ENCODE assay signal across 17 cellular contexts in genomic region chr10:38047666-38048065, GRCh38. TPM values are rescaled to one million over a fixed set of nuclear protein-coding genes. Genes with fewer than 3 reads are reported as not detected.
DNase-seq lines count a peak whose midpoint lies in the region; ATAC-seq and TF ChIP-seq lines count a peak whose summit lies in the region.
"Had no signal": no experiment of that assay in that cellular context is flagged by ENCODE, and none has a peak within 500 bp of the region (broad histone marks: within the 10 kb centered on the region; RNA-seq: fewer than 3 reads in every experiment).

No MANE protein-coding gene starts in this region.

- no peak for ATAC-seq in activated CD8-positive, alpha-beta memory T cell treated with anti-CD3 and anti-CD28 coated beads, Interleukin-2, amount 10 ng/mL, durations not matched to agents 7 days and 5 days
- ATAC-seq in HG03565 (IDR thresholded peaks at IDR 0.05; ENCODE audit: unreplicated experiment) = peak; percentile 92
- no peak for ATAC-seq in HG02973 (IDR thresholded peaks at IDR 0.05; ENCODE audit: unreplicated experiment)
- ATAC-seq in GM21360 (IDR thresholded peaks at IDR 0.05; ENCODE audit: unreplicated experiment) = no peak
- ATAC-seq: Right ventricle myocardium inferior; stimulated activated naive B cell treated with anti-CD40 and anti-IgM and Interleukin-4, amounts not matched to agents 10 μg/mL and 1 μg/mL and 100 μg/mL, for 72 hours; WTC11 had no signal

- CTCF ChIA-PET in activated CD8-positive, alpha-beta memory T cell treated with anti-CD3 and anti-CD28 coated beads, Interleukin-2, amount 10 ng/mL, durations not matched to agents 7 days and 5 days (lab: Charles Lee) = no interaction called here

- H3K36me3 Mint-ChIP-seq in activated CD8-positive, alpha-beta memory T cell treated with anti-CD3 and anti-CD28 coated beads, Interleukin-2, amount 10 ng/mL, durations not matched to agents 7 days and 5 days = peaks cover 73% of the 10 kb centered on the region
- peaks cover 32% of the 10 kb centered on the region for H3K36me3 Mint-ChIP-seq in HFFc6 (ENCODE audit: low read depth)

- H3K27ac Mint-ChIP-seq in activated CD8-positive, alpha-beta memory T cell treated with anti-CD3 and anti-CD28 coated beads, Interleukin-2, amount 10 ng/mL, durations not matched to agents 7 days and 5 days = peak overlapping the region; percentile 37
- H3K27ac Mint-ChIP-seq in HFFc6 = no peak overlapping the region
- H3K27ac Mint-ChIP-seq: stimulated activated naive B cell treated with anti-CD40 and anti-IgM and Interleukin-4, amounts not matched to agents 10 μg/mL and 1 μg/mL and 100 μg/mL, for 72 hours; WTC11 had no signal

- H3K27me3 Mint-ChIP-seq in activated CD8-positive, alpha-beta memory T cell treated with anti-CD3 and anti-CD28 coated beads, Interleukin-2, amount 10 ng/mL, durations not matched to agents 7 days and 5 days = no peaks in the 10 kb centered on the region
- no peaks in the 10 kb centered on the region for H3K27me3 Mint-ChIP-seq in HFFc6 (ENCODE audit: insufficient read depth)
- H3K27me3 Mint-ChIP-seq: stimulated activated naive B cell treated with anti-CD40 and anti-IgM and Interleukin-4, amounts not matched to agents 10 μg/mL and 1 μg/mL and 100 μg/mL, for 72 hours had no signal

- H3K4me1 Mint-ChIP-seq in activated CD8-positive, alpha-beta memory T cell treated with anti-CD3 and anti-CD28 coated beads, Interleukin-2, amount 10 ng/mL, durations not matched to agents 7 days and 5 days = peaks cover 14% of the 10 kb centered on the region
- peaks cover 6% of the 10 kb centered on the region; the same call in 1 of the 2 replicates for H3K4me1 Mint-ChIP-seq in HFFc6 (ENCODE audit: low read depth)
- H3K4me1 Mint-ChIP-seq: CD14-positive monocyte, WTC11 had no signal

- DNase-seq in activated CD8-positive, alpha-beta memory T cell treated with anti-CD3 and anti-CD28 coated beads, Interleukin-2, amount 10 ng/mL, durations not matched to agents 7 days and 5 days = no peak
- DNase-seq in activated CD8-positive, alpha-beta memory T cell treated with anti-CD3 and anti-CD28 coated beads, Interleukin-2, amount 50 U/mL, for 48 hours = no peak
- DNase-seq in HFFc6 (peak; percentile 0), iris pigment epithelial cell (ENCODE audit: low read depth) (peak; percentile 65), SK-N-DZ (ENCODE audit: low spot score) (no peak)
- DNase-seq: 8988T; DMS79 treated with DMSO at 0.1 percent for 48 hours; KG1; left ventricle myocardium inferior; stimulated activated naive B cell treated with anti-CD40 and anti-IgM and Interleukin-4, amounts not matched to agents 10 μg/mL and 1 μg/mL and 100 μg/mL, for 72 hours; trophoblast cell had no signal

- H3K9me3 Mint-ChIP-seq in activated CD8-positive, alpha-beta memory T cell treated with anti-CD3 and anti-CD28 coated beads, Interleukin-2, amount 10 ng/mL, durations not matched to agents 7 days and 5 days (ENCODE audit: low read depth) = peaks cover 28% of the 10 kb centered on the region
- H3K9me3 Mint-ChIP-seq in HFFc6 = no peaks in the 10 kb centered on the region

- H3K4me3 Mint-ChIP-seq in activated CD8-positive, alpha-beta memory T cell treated with anti-CD3 and anti-CD28 coated beads, Interleukin-2, amount 10 ng/mL, durations not matched to agents 7 days and 5 days = no peak overlapping the region
- H3K4me3 Mint-ChIP-seq in HFFc6 = no peak overlapping the region
- H3K4me3 Mint-ChIP-seq: CD14-positive monocyte, WTC11 had no signal

- TF ChIP-seq CTCF in HFFc6 (IDR thresholded peaks at IDR 0.05) = no peak

RNA-seq across cellular contexts. Expression of gene ZNF33A, which starts 37.2 kb away (rescaled TPM):
- 10 to 100 TPM; 21.4 to 27.1 TPM for total RNA-seq in activated CD8-positive, alpha-beta memory T cell treated with anti-CD3 and anti-CD28 coated beads, Interleukin-2, amount 10 ng/mL, durations not matched to agents 7 days and 5 days
- total RNA-seq in HFFc6 (2021; fragmentation: NEBNext Ultra II Directional; extraction: Animal tissue kit (Norgen Biotek cat#: 25700)) = 10 to 100 TPM in 3 of 6 experiments, 1 to 10 TPM in 3; 9.5 to 12.7 (median 10.2) TPM
- 19.8 and 25.3 TPM in 2 replicates for polyA plus RNA-seq in SK-N-DZ (2014; cell fraction: cytosol; rRNA removed)
- 29.5 and 30.1 TPM in 2 replicates for polyA plus RNA-seq in SK-N-DZ (2014; cell fraction: nucleus; rRNA removed)

RNA-seq across cellular contexts. Expression of gene ZNF37A, which starts 46.5 kb away (rescaled TPM):
- 10 to 100 TPM; 18.9 to 22.1 TPM for total RNA-seq in activated CD8-positive, alpha-beta memory T cell treated with anti-CD3 and anti-CD28 coated beads, Interleukin-2, amount 10 ng/mL, durations not matched to agents 7 days and 5 days
- 10 to 100 TPM in 4 of 6 experiments, 1 to 10 TPM in 2; 8.5 to 13.0 (median 11.9) TPM for total RNA-seq in HFFc6 (2021; fragmentation: NEBNext Ultra II Directional; extraction: Animal tissue kit (Norgen Biotek cat#: 25700))
- 7.7 and 23.2 TPM in 2 replicates for polyA plus RNA-seq in SK-N-DZ (2014; cell fraction: cytosol; rRNA removed)
- 24.5 and 31.9 TPM in 2 replicates for polyA plus RNA-seq in SK-N-DZ (2014; cell fraction: nucleus; rRNA removed)

Comparison
In these comparisons a context has a peak if more than half of its experiments do, and no peak if none do; other contexts are left out.
1. DNase-seq: peak in HFFc6 (single experiment) and iris pigment epithelial cell (single experiment); none in activated CD8-positive, alpha-beta memory T cell treated with anti-CD3 and anti-CD28 coated beads, Interleukin-2, amount 10 ng/mL, durations not matched to agents 7 days and 5 days (single experiment), activated CD8-positive, alpha-beta memory T cell treated with anti-CD3 and anti-CD28 coated beads, Interleukin-2, amount 50 U/mL, for 48 hours (single experiment) and SK-N-DZ (single experiment).